In genomic region chr6:35804996-35805736, GRCh38 we compare ENCODE assay signal across 8 cellular contexts. TPM values are rescaled to one million over a fixed set of nuclear protein-coding genes. Genes with fewer than 3 reads are reported as not detected.
DNase-seq lines count a peak whose midpoint lies in the region; ATAC-seq, FAIRE-seq and TF ChIP-seq lines count a peak whose summit lies in the region.

LHFPL5 (plus strand) TSS chr6:35805352; CDS start chr6:35805671, 319 bp downstream.

- H3K36me3 ChIP-seq in HCT116 (ENCODE audit: control insufficient read depth in 1 of 2, insufficient read depth in 2 of 2, low read length in 2 of 2) (no peaks in the 10 kb centered on the region), OCI-LY1 (ENCODE audit: insufficient read depth, low read length) (no peaks in the 10 kb centered on the region), small intestine (ENCODE audit: control insufficient read depth in 2 of 2, insufficient read depth in 2 of 2, low read length in 2 of 2) (no peaks in the 10 kb centered on the region)

- intact Hi-C loops in HCT116 (cut with micrococcal nuclease): no loop called here
- intact Hi-C loops in left ventricle myocardium superior (cut with micrococcal nuclease): no loop called here

- ATAC-seq in HCT116: peak; percentile 99
- peak; percentile 92 for ATAC-seq in left ventricle myocardium superior
- ATAC-seq in HG03460 (IDR thresholded peaks at IDR 0.05; ENCODE audit: unreplicated experiment): no peak
- no peak for ATAC-seq in GM21360 (IDR thresholded peaks at IDR 0.05; ENCODE audit: unreplicated experiment)

- H2AFZ ChIP-seq in HCT116 (ENCODE audit: low read depth, low read length, poor library complexity, severe bottlenecking) (no peak within 1 kb of the TSS), OCI-LY1 (ENCODE audit: low read length) (no peak within 1 kb of the TSS)

- H3K9me2 ChIP-seq in HCT116 (ENCODE audit: insufficient read depth): no peaks in the 10 kb centered on the region
- no peaks in the 10 kb centered on the region for H3K9me2 ChIP-seq in OCI-LY1 (ENCODE audit: low read depth, low read length)

- no peaks in the 10 kb centered on the region for H3K27me3 ChIP-seq in HCT116 (ENCODE audit: insufficient read depth, low read length)
- H3K27me3 ChIP-seq in OCI-LY1 (ENCODE audit: insufficient read depth, low read length): no peaks in the 10 kb centered on the region
- no peaks in the 10 kb centered on the region for H3K27me3 ChIP-seq in small intestine (ENCODE audit: control insufficient read depth in 2 of 2, insufficient read depth in 2 of 2, low read length in 2 of 2)

- H3K9ac ChIP-seq in HCT116 (ENCODE audit: low read length) (no peak within 1 kb of the TSS), OCI-LY1 (ENCODE audit: low read length) (no peak within 1 kb of the TSS)

- no TSS peak for BruUV-seq in HCT116 (replicated peaks; lab: Mats Ljungman, UMichigan)

- H3K4me3 ChIP-seq in AG04449 (ENCODE audit: low read depth, low read length): peak within 1 kb of the TSS; percentile 16
- peak within 1 kb of the TSS in 1 of 2 experiments; percentile 45; a peak in 3 of 4 replicates for H3K4me3 ChIP-seq in HCT116 (replicated peaks in 1 of 2; ENCODE audit: low read depth in 1 of 2, low read length in 2 of 2)
- H3K4me3 ChIP-seq in OCI-LY1 (ENCODE audit: low read depth, low read length, poor library complexity, severe bottlenecking): no peak within 1 kb of the TSS
- H3K4me3 ChIP-seq in small intestine (ENCODE audit: low read depth in 1 of 2, low read length in 2 of 2): no peak within 1 kb of the TSS

- RAD21 ChIA-PET in HCT116 (lab: Charles Lee; ENCODE audit: low non-redundant PET in 1 of 2, low total read pairs in 2 of 2, uncharacterized antibody in 2 of 2, unreplicated experiment in 2 of 2): no interaction called here

- peak within 1 kb of the TSS; percentile 67 for H3K4me2 ChIP-seq in HCT116 (ENCODE audit: low read length)
- H3K4me2 ChIP-seq in OCI-LY1 (ENCODE audit: low read length): peak within 1 kb of the TSS; percentile 27; the same call in 1 of the 2 replicates

- no peak for FAIRE-seq in small intestine (lab: Jason Lieb, UNC)

- no peak for TF ChIP-seq POLR2A in HCT116 (IDR thresholded peaks at IDR 0.05; ENCODE audit: borderline replicate concordance, extremely low read depth, insufficient read depth, insufficient read length)

- H3K9me3 ChIP-seq in HCT116 (ENCODE audit: control insufficient read depth in 1 of 2, insufficient read depth in 1 of 2, low read depth in 1 of 2, low read length in 2 of 2) (no peaks in the 10 kb centered on the region), OCI-LY1 (ENCODE audit: low read length) (no peaks in the 10 kb centered on the region), small intestine (ENCODE audit: control insufficient read depth, low read depth) (no peaks in the 10 kb centered on the region)

- H3K79me2 ChIP-seq in HCT116 (ENCODE audit: insufficient read depth, low read length) (no peaks in the 10 kb centered on the region), OCI-LY1 (ENCODE audit: insufficient read depth, low read length) (no peaks in the 10 kb centered on the region)

- CTCF ChIA-PET in AG04449 (lab: Yijun Ruan, JAX) (no interaction called here), HCT116 (lab: Charles Lee) (no interaction called here)

- H3K27ac ChIP-seq in HCT116 (ENCODE audit: low read depth, low read length) (no peak within 1 kb of the TSS), OCI-LY1 (ENCODE audit: low read depth, low read length, poor library complexity, severe bottlenecking) (no peak within 1 kb of the TSS), small intestine (ENCODE audit: low read depth in 1 of 2, low read length in 1 of 2) (no peak within 1 kb of the TSS)

- TF ChIP-seq CTCF in AG04449 (IDR thresholded peaks at IDR 0.05; ENCODE audit: insufficient read depth, low read length, missing control alignments) (no peak), HCT116 (IDR thresholded peaks at IDR 0.05 in 2 of 3, conservative IDR thresholded peaks at IDR 0.05 in 1 of 3; ENCODE audit: borderline replicate concordance in 1 of 3, insufficient read depth in 1 of 3, low read depth in 2 of 3, low read length in 2 of 3) (no peak), OCI-LY1 (IDR thresholded peaks at IDR 0.05; ENCODE audit: low read length) (no peak)

- TF ChIP-seq RAD21 in HCT116 (IDR thresholded peaks at IDR 0.05; ENCODE audit: low read depth): no peak

- DNase-seq in AG04449 (ENCODE audit: low read depth, low spot score): no peak
- DNase-seq in HCT116 (ENCODE audit: low read depth, low spot score): no peak
- DNase-seq in activated effector memory CD4-positive, alpha-beta T cell treated with anti-CD3 and anti-CD28 coated beads, Interleukin-2, amount 50 U/mL, for 16 hours: peak; percentile 79
- peak; percentile 60 for DNase-seq in left ventricle myocardium superior
- DNase-seq in small intestine: peak; percentile 37

- POLR2A ChIA-PET in AG04449 (lab: Yijun Ruan, JAX) (no interaction called here), HCT116 (lab: Charles Lee) (no interaction called here)

- 12 to 13% (median 13%) methylated on average over 37 to 40 of the region's 40 CpGs for WGBS in small intestine, 3 donors

- H3F3A ChIP-seq in OCI-LY1 (ENCODE audit: insufficient read depth, low read length): no peaks in the 10 kb centered on the region

- H4K20me1 ChIP-seq in HCT116 (ENCODE audit: insufficient read depth): no peaks in the 10 kb centered on the region
- no peaks in the 10 kb centered on the region for H4K20me1 ChIP-seq in OCI-LY1 (ENCODE audit: insufficient read depth, low read length)

- H3K4me1 ChIP-seq in HCT116 (ENCODE audit: control insufficient read depth in 1 of 2, insufficient read depth in 2 of 2, low read length in 2 of 2): peaks cover 0 to 6% of the 10 kb centered on the region in 2 experiments; a peak in 1 of 4 replicates
- H3K4me1 ChIP-seq in OCI-LY1 (ENCODE audit: insufficient read depth, low read length, severe bottlenecking): no peaks in the 10 kb centered on the region
- H3K4me1 ChIP-seq in small intestine (ENCODE audit: control insufficient read depth in 2 of 2, insufficient read depth in 1 of 2, low read depth in 1 of 2, low read length in 1 of 2): no peaks in the 10 kb centered on the region

TF ChIP-seq in HCT116, 20 proteins besides CTCF, POLR2A, EP300 and RAD21:
- TF ChIP-seq REST (IDR thresholded peaks at IDR 0.05; ENCODE audit: low read depth): peak; percentile 92
- no peak for TF ChIP-seq CBX3 (IDR thresholded peaks at IDR 0.05; ENCODE audit: low read depth)
- TF ChIP-seq ZNF274 (IDR thresholded peaks at IDR 0.05; ENCODE audit: low read depth, low read length): no peak
- no peak for TF ChIP-seq FOSL1 (IDR thresholded peaks at IDR 0.05; ENCODE audit: low read depth)
- TF ChIP-seq YY1 (IDR thresholded peaks at IDR 0.05; ENCODE audit: extremely low read depth, insufficient replicate concordance, low read depth, low read length): peak; percentile 34
- no peak for TF ChIP-seq CEBPB (IDR thresholded peaks at IDR 0.05; ENCODE audit: low read depth)
TF ChIP-seq in HCT116: peak in this region for 2.

RNA-seq across cellular contexts. Expression of gene LHFPL5, which starts in this region (rescaled TPM):
- 0.71 TPM for total RNA-seq in HCT116 (2021; ENCODE audit: unreplicated experiment)
- polyA plus RNA-seq in HCT116 (2012): 0.95 and 1.2 TPM in 2 replicates
- total RNA-seq in left ventricle myocardium superior: not detected
- polyA plus RNA-seq in small intestine: under 1 TPM in 1 of 3 donors, not detected in 2; 0.12 TPM

Comparison
In these comparisons a context has a peak if more than half of its experiments do, and no peak if none do; other contexts are left out.
1. Peak in DNase-seq and ATAC-seq in left ventricle myocardium superior; RNA of the gene not detected or under 1 TPM.
2. Peak in DNase-seq in small intestine; RNA of the gene not detected or under 1 TPM.